Comparison of ENCODE assay signal across 8 cellular contexts in genomic region chr17:50269477-50270429, GRCh38. TPM values are rescaled to one million over a fixed set of nuclear protein-coding genes. Genes with fewer than 3 reads are reported as not detected.
DNase-seq lines count a peak whose midpoint lies in the region; ATAC-seq and TF ChIP-seq lines count a peak whose summit lies in the region.

No MANE protein-coding gene starts in this region.

- no peaks in the 10 kb centered on the region for H3K27me3 ChIP-seq in PC-3 (ENCODE audit: low read length)
- H3K27me3 ChIP-seq in tibial artery: peaks cover 0 to 9% of the 10 kb centered on the region in 2 donors

- H3K36me3 ChIP-seq in PC-3 (ENCODE audit: low read depth, low read length): no peaks in the 10 kb centered on the region
- no peaks in the 10 kb centered on the region for H3K36me3 ChIP-seq in tibial artery

- intact Hi-C loops in PC-3 (cut with micrococcal nuclease) (loop anchor here (5.0 kb wide), 1 partner anchor 52 kb away; no protein-coding TSS in a partner anchor), tibial artery (cut with DNase I; ENCODE audit: low total_unique reads) (loop anchor here (5.0 kb wide), 1 partner anchor 47 kb away; no protein-coding TSS in a partner anchor)

- H3K9me3 ChIP-seq in PC-3 (ENCODE audit: low read length) (no peaks in the 10 kb centered on the region), tibial artery (no peaks in the 10 kb centered on the region)

- peak; percentile 96 for TF ChIP-seq CTCF in PC-3 (conservative IDR thresholded peaks at IDR 0.05; ENCODE audit: low read depth, low read length)
- TF ChIP-seq CTCF in tibial artery (IDR thresholded peaks at IDR 0.05): peak; percentile 80 to 83

- no peak overlapping the region for H2AFZ ChIP-seq in PC-3 (ENCODE audit: low read length)

- peaks cover 1% of the 10 kb centered on the region; the same call in 1 of the 2 replicates for H3K79me2 ChIP-seq in PC-3 (ENCODE audit: low read length)

- H3K4me1 ChIP-seq in PC-3 (ENCODE audit: insufficient read depth, low read length) (peaks cover 34% of the 10 kb centered on the region), tibial artery (peaks cover 10 to 63% (median 56%) of the 10 kb centered on the region in 4 donors)

- H3K9me2 ChIP-seq in PC-3 (replicated peaks; ENCODE audit: low read length): no peaks in the 10 kb centered on the region

- ATAC-seq in HG02885 (IDR thresholded peaks at IDR 0.05; ENCODE audit: poor library complexity, unreplicated experiment): peak; percentile 61
- peak; percentile 39 for ATAC-seq in PC-3

- DNase-seq in D341Med (ENCODE audit: low spot score): peak; percentile 82
- DNase-seq in PC-3: peak; percentile 88
- peak; percentile 22 for DNase-seq in activated T-helper 1 cell treated with Interleukin-2 at 50 U/mL for 16 hours (ENCODE audit: low read depth)
- DNase-seq in foreskin melanocyte: peak; percentile 53
- DNase-seq in occipital lobe (lab: John Stamatoyannopoulos, UW): peak; percentile 17
- peak; percentile 87 to 88 for DNase-seq in tibial artery
- DNase-seq in amniotic stem cell (lab: John Stamatoyannopoulos, UW): no peak

- POLR2A ChIA-PET in PC-3 (lab: Charles Lee; ENCODE audit: unreplicated experiment): no interaction called here

- H3K9ac ChIP-seq in PC-3 (ENCODE audit: low read length): no peak overlapping the region

- no TSS peak for BruUV-seq in PC-3 (replicated peaks; lab: Mats Ljungman, UMichigan)

- H3K27ac ChIP-seq in PC-3 (ENCODE audit: low read length) (no peak overlapping the region), tibial artery (peak overlapping the region; percentile 89 to 91)

- H3F3A ChIP-seq in PC-3 (ENCODE audit: low read length, unreplicated experiment): no peaks in the 10 kb centered on the region

- H3K4me2 ChIP-seq in PC-3 (ENCODE audit: low read length): no peak overlapping the region

- H3K4me3 ChIP-seq in PC-3 (ENCODE audit: low read length) (no peak overlapping the region), tibial artery (no peak overlapping the region)

- CTCF ChIA-PET in PC-3 (lab: Charles Lee): interaction anchor here (0.5 to 0.6 kb wide), 2 partner anchors 14 to 70 kb away, joined by 3 to 4 read pairs; no protein-coding TSS in a partner anchor

- H4K20me1 ChIP-seq in PC-3 (ENCODE audit: low read length): no peaks in the 10 kb centered on the region

RNA-seq across cellular contexts. Expression of gene TMEM92, which starts 4.5 kb away (rescaled TPM):
- total RNA-seq in PC-3 (2014; rRNA removed): 5.6 and 6.9 TPM in 2 replicates
- not detected for total RNA-seq in occipital lobe
